In the genomic region with DNA sequence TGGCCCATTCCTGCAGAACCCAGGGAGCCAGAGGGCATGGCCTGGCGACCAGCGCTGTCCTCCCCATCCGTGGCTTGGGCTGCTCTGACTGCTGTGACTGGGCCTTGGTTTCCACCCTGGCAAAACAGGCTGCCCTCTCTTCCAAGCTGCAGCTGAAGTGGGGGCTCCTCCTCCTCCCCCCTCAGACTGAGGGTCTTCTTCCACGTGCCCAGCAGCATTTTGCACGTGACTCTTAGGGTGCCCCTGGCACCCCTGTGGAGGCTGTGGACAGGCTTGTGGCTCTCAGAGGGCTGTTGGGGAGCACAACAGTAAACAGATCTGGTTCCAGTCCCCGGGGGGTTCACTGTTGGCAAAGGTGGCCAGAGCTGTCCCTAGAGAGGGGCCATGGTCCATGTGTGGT, we compare ENCODE assay signal across 22 cellular contexts. TPM values are rescaled to one million over a fixed set of nuclear protein-coding genes. Genes with fewer than 3 reads are reported as not detected.
DNase-seq lines count a peak whose midpoint lies in the region; ATAC-seq and TF ChIP-seq lines count a peak whose summit lies in the region.
"Had no signal": no experiment of that assay in that cellular context is flagged by ENCODE, and none has a peak within 500 bp of the region (broad histone marks: within the 10 kb centered on the region; RNA-seq: fewer than 3 reads in every experiment).

No MANE protein-coding gene starts in this region.

- H3K9me3 Mint-ChIP-seq in activated T-cell treated with anti-CD3 and anti-CD28 coated beads, Interleukin-2, amount 50 U/mL, for 24 hours = no peaks in the 10 kb centered on the region
- no peaks in the 10 kb centered on the region for H3K9me3 Mint-ChIP-seq in activated T-cell treated with anti-CD3 and anti-CD28 coated beads, Interleukin-2, amount 50 U/mL, for 72 hours
- H3K9me3 Mint-ChIP-seq in activated T-helper 17 cell treated with anti-CD3 and anti-CD28 coated beads, Interleukin-2, amount 50 U/mL, for 72 hours = no peaks in the 10 kb centered on the region
- H3K9me3 Mint-ChIP-seq: H9, IgD-negative memory B cell had no signal

- H3K14ac ChIP-seq in neuronal stem cell (ENCODE audit: low read length) = no peak overlapping the region

- peaks cover 39% of the 10 kb centered on the region for H3K4me1 ChIP-seq in BLaER1
- H3K4me1 ChIP-seq in neuronal stem cell (ENCODE audit: control insufficient read depth in 2 of 2, insufficient read depth in 1 of 2, low read depth in 1 of 2, low read length in 2 of 2) = no peaks in the 10 kb centered on the region
- H3K4me1 ChIP-seq in osteoblast (ENCODE audit: insufficient read depth, low read length) = peaks cover 6% of the 10 kb centered on the region
- H3K4me1 ChIP-seq: SJSA1 had no signal

- no peaks in the 10 kb centered on the region for H3K9me3 ChIP-seq in BLaER1
- no peaks in the 10 kb centered on the region for H3K9me3 ChIP-seq in neuronal stem cell (replicated peaks in 1 of 2; ENCODE audit: control insufficient read depth in 2 of 2, insufficient read depth in 1 of 2, low read depth in 1 of 2, low read length in 2 of 2)
- no peaks in the 10 kb centered on the region for H3K9me3 ChIP-seq in osteoblast (ENCODE audit: low read depth, low read length)
- H3K9me3 ChIP-seq: BE2C, SJSA1 had no signal

- no peak overlapping the region for H2BK15ac ChIP-seq in neuronal stem cell (ENCODE audit: low read length)

- H3K27me3 ChIP-seq in BLaER1 (no peaks in the 10 kb centered on the region), neuronal stem cell (ENCODE audit: control insufficient read depth in 3 of 3, insufficient read depth in 3 of 3, low read depth in 1 of 3, low read length in 3 of 3) (no peaks in the 10 kb centered on the region), osteoblast (ENCODE audit: insufficient read depth, low read length) (no peaks in the 10 kb centered on the region)
- H3K27me3 ChIP-seq: BE2C, SJSA1 had no signal

- peak overlapping the region; percentile 62 for H3K27ac Mint-ChIP-seq in activated T-cell treated with anti-CD3 and anti-CD28 coated beads, Interleukin-2, amount 50 U/mL, for 24 hours
- no peak overlapping the region for H3K27ac Mint-ChIP-seq in activated T-cell treated with anti-CD3 and anti-CD28 coated beads, Interleukin-2, amount 50 U/mL, for 72 hours
- H3K27ac Mint-ChIP-seq in activated T-helper 17 cell treated with anti-CD3 and anti-CD28 coated beads, Interleukin-2, amount 50 U/mL, for 72 hours = peak overlapping the region; percentile 30

- H3K27ac ChIP-seq in BLaER1 (peak overlapping the region; percentile 51; the same call in 1 of the 2 replicates), neuronal stem cell (replicated peaks; ENCODE audit: low read length) (no peak overlapping the region), osteoblast (ENCODE audit: low read depth, low read length) (no peak overlapping the region)
- H3K27ac ChIP-seq: GM23248, KMS-11, SJSA1 had no signal

- H3K18ac ChIP-seq in neuronal stem cell (ENCODE audit: low read length) = no peak overlapping the region

- no peak overlapping the region for H4K8ac ChIP-seq in neuronal stem cell (ENCODE audit: low read depth, low read length)

- no peak for ATAC-seq in activated T-cell treated with anti-CD3 and anti-CD28 coated beads, Interleukin-2, amount 50 U/mL, for 72 hours (replicated peaks in 1 of 2)
- ATAC-seq in activated T-helper 17 cell treated with anti-CD3 and anti-CD28 coated beads, Interleukin-2, amount 50 U/mL, for 72 hours (replicated peaks) = no peak
- ATAC-seq in GM21619 (IDR thresholded peaks at IDR 0.05; ENCODE audit: unreplicated experiment) = no peak

- H3K36me3 ChIP-seq in BLaER1 (peaks cover 41% of the 10 kb centered on the region), neuronal stem cell (replicated peaks in 1 of 2; ENCODE audit: control insufficient read depth in 2 of 2, insufficient read depth in 2 of 2, low read length in 2 of 2) (peaks cover 4 to 46% of the 10 kb centered on the region in 2 donors), osteoblast (ENCODE audit: insufficient read depth, low read length) (no peaks in the 10 kb centered on the region)
- H3K36me3 ChIP-seq: BE2C had no signal

- H3K4me3 Mint-ChIP-seq in activated T-cell treated with anti-CD3 and anti-CD28 coated beads, Interleukin-2, amount 50 U/mL, for 24 hours = no peak overlapping the region
- H3K4me3 Mint-ChIP-seq in activated T-cell treated with anti-CD3 and anti-CD28 coated beads, Interleukin-2, amount 50 U/mL, for 72 hours = no peak overlapping the region
- no peak overlapping the region for H3K4me3 Mint-ChIP-seq in activated T-helper 17 cell treated with anti-CD3 and anti-CD28 coated beads, Interleukin-2, amount 50 U/mL, for 72 hours
- H3K4me3 Mint-ChIP-seq: H9, IgD-negative memory B cell had no signal

- no peak for DNase-seq in activated T-cell treated with anti-CD3 and anti-CD28 coated beads, Interleukin-2, amount 50 U/mL, for 24 hours
- no peak for DNase-seq in activated T-cell treated with anti-CD3 and anti-CD28 coated beads, Interleukin-2, amount 50 U/mL, for 72 hours
- no peak for DNase-seq in neuronal stem cell (ENCODE audit: low spot score)
- no peak for DNase-seq in HuH-7 (ENCODE audit: low spot score)
- no peak for DNase-seq in osteoblast (ENCODE audit: insufficient read length, low spot score, missing footprints)
- DNase-seq: 8988T, ACHN, DMS153, DND-41, GM23248, H9, MM.1S, NCI-H446, NCI-H524 treated with DMSO at 0.1 percent for 48 hours, NCI-H774 had no signal

- peak overlapping the region; percentile 12; the same call in 1 of the 2 replicates for H3K4me2 ChIP-seq in BLaER1
- no peak overlapping the region for H3K4me2 ChIP-seq in neuronal stem cell (ENCODE audit: insufficient read depth, low read length, poor library complexity, severe bottlenecking)
- H3K4me2 ChIP-seq in osteoblast (ENCODE audit: insufficient read depth, low read length) = no peak overlapping the region
- H3K4me2 ChIP-seq: KMS-11 had no signal

- no peaks in the 10 kb centered on the region for H3K27me3 Mint-ChIP-seq in activated T-cell treated with anti-CD3 and anti-CD28 coated beads, Interleukin-2, amount 50 U/mL, for 24 hours
- no peaks in the 10 kb centered on the region for H3K27me3 Mint-ChIP-seq in activated T-cell treated with anti-CD3 and anti-CD28 coated beads, Interleukin-2, amount 50 U/mL, for 72 hours (ENCODE audit: low read depth)
- H3K27me3 Mint-ChIP-seq in activated T-helper 17 cell treated with anti-CD3 and anti-CD28 coated beads, Interleukin-2, amount 50 U/mL, for 72 hours = no peaks in the 10 kb centered on the region
- H3K27me3 Mint-ChIP-seq: IgD-negative memory B cell had no signal

- H2AK5ac ChIP-seq in neuronal stem cell (ENCODE audit: low read depth, low read length) = peak overlapping the region; percentile 42

- no peaks in the 10 kb centered on the region for H3K79me2 ChIP-seq in osteoblast (ENCODE audit: insufficient read depth, low read length)

- no peaks in the 10 kb centered on the region for H3K79me1 ChIP-seq in neuronal stem cell (ENCODE audit: low read depth, low read length)

- WGBS in neuronal stem cell (ENCODE audit: extremely low coverage in 2 of 2, insufficient read length in 2 of 2, insufficient replicate concordance in 1 of 2), 2 donors = no CpG with 5 or more reads among the region's 6 CpGs

- no peak overlapping the region for H2BK12ac ChIP-seq in neuronal stem cell (ENCODE audit: low read length)

- H4K20me1 ChIP-seq in BLaER1 (no peaks in the 10 kb centered on the region), osteoblast (ENCODE audit: insufficient read depth, low read length) (no peaks in the 10 kb centered on the region)

- H4K91ac ChIP-seq in neuronal stem cell (ENCODE audit: low read depth, low read length, poor library complexity) = no peak overlapping the region

- no peak overlapping the region for H2BK120ac ChIP-seq in neuronal stem cell (ENCODE audit: low read depth, low read length)

- H3K36me3 Mint-ChIP-seq in activated T-cell treated with anti-CD3 and anti-CD28 coated beads, Interleukin-2, amount 50 U/mL, for 24 hours (ENCODE audit: low read depth) = peaks cover 86% of the 10 kb centered on the region
- H3K36me3 Mint-ChIP-seq in activated T-cell treated with anti-CD3 and anti-CD28 coated beads, Interleukin-2, amount 50 U/mL, for 72 hours (ENCODE audit: insufficient read depth in 2 of 2) = peaks cover 8 to 14% of the 10 kb centered on the region in 2 donors
- peaks cover 70% of the 10 kb centered on the region for H3K36me3 Mint-ChIP-seq in activated T-helper 17 cell treated with anti-CD3 and anti-CD28 coated beads, Interleukin-2, amount 50 U/mL, for 72 hours (ENCODE audit: low read depth)

- no peak overlapping the region for H3K4ac ChIP-seq in neuronal stem cell (ENCODE audit: low read length)

- H2AFZ ChIP-seq in neuronal stem cell (ENCODE audit: low read length) (no peak overlapping the region), osteoblast (ENCODE audit: low read length) (no peak overlapping the region)
- H2AFZ ChIP-seq: GM23248 had no signal

- H3K9ac ChIP-seq in BLaER1 = no peak overlapping the region
- H3K9ac ChIP-seq in neuronal stem cell (ENCODE audit: low read depth, low read length, poor library complexity) = no peak overlapping the region
- H3K9ac ChIP-seq: GM23248, KMS-11 had no signal

- H3K23ac ChIP-seq in neuronal stem cell (ENCODE audit: low read depth, low read length, poor library complexity) = no peak overlapping the region

- no peak overlapping the region for H3K4me3 ChIP-seq in BLaER1
- peak overlapping the region in 1 of 2 donors; percentile 18 for H3K4me3 ChIP-seq in neuronal stem cell (ENCODE audit: low read length in 2 of 2)
- no peak overlapping the region for H3K4me3 ChIP-seq in osteoblast (ENCODE audit: insufficient read depth, low read length)
- H3K4me3 ChIP-seq: GM23248, SJSA1 had no signal

- peaks cover 14% of the 10 kb centered on the region for H3K4me1 Mint-ChIP-seq in activated T-cell treated with anti-CD3 and anti-CD28 coated beads, Interleukin-2, amount 50 U/mL, for 24 hours (ENCODE audit: low read depth)
- H3K4me1 Mint-ChIP-seq in activated T-cell treated with anti-CD3 and anti-CD28 coated beads, Interleukin-2, amount 50 U/mL, for 72 hours (ENCODE audit: low read depth) = peaks cover 15% of the 10 kb centered on the region
- H3K4me1 Mint-ChIP-seq in activated T-helper 17 cell treated with anti-CD3 and anti-CD28 coated beads, Interleukin-2, amount 50 U/mL, for 72 hours = peaks cover 12% of the 10 kb centered on the region

- TF ChIP-seq CTCF in osteoblast (IDR thresholded peaks at IDR 0.05; ENCODE audit: extremely low read depth, low read depth, low read length) = no peak

- no peak overlapping the region for H2BK5ac ChIP-seq in neuronal stem cell (ENCODE audit: low read length)

RNA-seq across cellular contexts. Expression of a gene that starts 51.4 kb away (rescaled TPM):
- total RNA-seq in activated T-cell treated with anti-CD3 and anti-CD28 coated beads, Interleukin-2, amount 50 U/mL, for 72 hours = 10 to 100 TPM; 38.0 to 38.5 TPM
- total RNA-seq in activated T-helper 17 cell treated with anti-CD3 and anti-CD28 coated beads, Interleukin-2, amount 50 U/mL, for 72 hours = 10 to 100 TPM; 41.1 to 44.1 TPM
- polyA plus RNA-seq in neuronal stem cell (2013, experiment 1 of 2) = 18.6 TPM
- 18.6 TPM for polyA plus RNA-seq in neuronal stem cell (2013, experiment 2 of 2)
- 35.1 and 37.3 TPM in 2 replicates for total RNA-seq in osteoblast
